8 cellular contexts compared by ENCODE assay signal in the genomic region with DNA sequence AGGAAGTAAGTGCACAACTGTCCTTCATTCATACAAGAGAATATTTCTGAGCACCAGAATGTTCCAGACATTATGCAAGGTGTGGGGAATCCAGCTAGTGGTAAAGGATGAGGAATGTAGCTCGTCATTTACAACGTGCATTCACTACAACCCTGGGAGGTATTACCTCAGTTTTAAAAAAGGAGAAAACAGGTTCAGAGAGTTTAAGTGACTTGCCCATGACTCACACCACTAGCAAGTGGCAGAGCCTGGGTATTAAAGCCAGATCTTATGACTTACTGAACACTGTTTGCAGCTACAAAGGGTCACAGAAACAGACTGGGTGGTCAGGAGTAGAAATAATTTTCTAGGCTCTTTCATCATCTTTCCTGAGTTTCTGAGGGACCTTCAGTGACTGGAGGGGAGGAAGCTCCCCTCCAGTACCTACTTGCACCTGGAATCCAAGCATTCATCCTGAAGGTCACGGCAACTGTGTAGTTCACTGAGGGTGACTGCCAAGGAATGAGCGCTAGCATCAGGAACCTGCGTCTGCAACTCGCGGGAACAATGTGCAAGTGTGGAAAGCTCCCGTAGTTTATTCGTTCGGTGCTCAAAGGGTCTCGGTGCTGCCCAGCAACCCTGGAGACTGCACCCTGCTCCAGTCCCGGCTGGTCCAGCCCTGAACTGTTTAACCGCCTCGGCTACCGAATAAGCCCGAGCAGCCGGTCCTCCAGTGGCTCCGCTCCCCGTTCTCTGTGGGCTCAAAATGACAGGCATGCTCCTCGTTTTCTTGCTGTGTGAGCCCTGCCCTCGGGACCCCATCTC. TPM values are rescaled to one million over a fixed set of nuclear protein-coding genes. Genes with fewer than 3 reads are reported as not detected.
DNase-seq lines count a peak whose midpoint lies in the region; ATAC-seq, FAIRE-seq and TF ChIP-seq lines count a peak whose summit lies in the region.

No MANE protein-coding gene starts in this region.

- H3K9ac ChIP-seq in SU-DHL-6 (ENCODE audit: low read length): peak overlapping the region; percentile 84

- no peaks in the 10 kb centered on the region for H3K9me3 ChIP-seq in SU-DHL-6 (ENCODE audit: insufficient read depth, low read length)
- H3K9me3 ChIP-seq in pancreas: no peaks in the 10 kb centered on the region

- TF ChIP-seq CTCF in SU-DHL-6 (IDR thresholded peaks at IDR 0.05; ENCODE audit: insufficient read depth, low read length, poor library complexity, severe bottlenecking) (no peak), fibroblast of villous mesenchyme (IDR thresholded peaks at IDR 0.05; ENCODE audit: insufficient read depth, low read depth, low read length) (no peak), pancreas (IDR thresholded peaks at IDR 0.05) (no peak)

- H3K79me2 ChIP-seq in SU-DHL-6 (ENCODE audit: insufficient read depth, low read length): peaks cover 8% of the 10 kb centered on the region

- no peaks in the 10 kb centered on the region for H3K9me2 ChIP-seq in SU-DHL-6 (replicated peaks; ENCODE audit: insufficient read depth, low read length)

- H3K27me3 ChIP-seq in SU-DHL-6 (ENCODE audit: low read length): no peaks in the 10 kb centered on the region
- H3K27me3 ChIP-seq in pancreas: no peaks in the 10 kb centered on the region

- no peak for FAIRE-seq in pancreas (lab: Jason Lieb, UNC)

- peaks cover 5% of the 10 kb centered on the region; the same call in 1 of the 2 replicates for H3F3A ChIP-seq in SU-DHL-6 (ENCODE audit: insufficient read depth)

- H3K4me3 ChIP-seq in SU-DHL-6 (ENCODE audit: insufficient read depth, low read length, poor library complexity, severe bottlenecking) (peak overlapping the region; percentile 95), fibroblast of villous mesenchyme (ENCODE audit: low read depth, low read length) (peak overlapping the region; percentile 80), pancreas (peak overlapping the region; percentile 63 to 85 (median 77))

- peaks cover 6% of the 10 kb centered on the region for H3K36me3 ChIP-seq in SU-DHL-6 (ENCODE audit: low read length)
- H3K36me3 ChIP-seq in pancreas: peaks cover 0 to 3% (median 2%) of the 10 kb centered on the region in 3 donors

- peaks cover 0 to 17% (median 4%) of the 10 kb centered on the region in 3 donors for H3K4me1 ChIP-seq in pancreas

- H4K20me1 ChIP-seq in SU-DHL-6 (ENCODE audit: low read depth, low read length): no peaks in the 10 kb centered on the region

- intact Hi-C loops in pancreas (cut with DNase I): no loop called here

- peak; percentile 98 for DNase-seq in ACHN
- DNase-seq in fibroblast of villous mesenchyme (ENCODE audit: low read depth): peak; percentile 86
- peak in 1 of 6 donors; percentile 62 for DNase-seq in pancreas
- DNase-seq in NCI-H446 treated with DMSO at 0.1 percent for 48 hours (lab: John Stamatoyannopoulos, UW): no peak

- ATAC-seq in GM18511 (IDR thresholded peaks at IDR 0.05; ENCODE audit: unreplicated experiment): peak; percentile 31
- peak; percentile 16 for ATAC-seq in HG03135 (IDR thresholded peaks at IDR 0.05; ENCODE audit: unreplicated experiment)
- peak; percentile 51 to 71 (median 68) for ATAC-seq in pancreas
- ATAC-seq in GM18873 (IDR thresholded peaks at IDR 0.05; ENCODE audit: low FRiP score, unreplicated experiment): no peak

- in situ Hi-C loops in ACHN (cut with HindIII; ENCODE audit: low pct_ligation_motif_present, low pct_unique_long_range_greater_than_20kb, low sequenced_read_pairs): no loop called here

- H3K27ac ChIP-seq in SU-DHL-6 (ENCODE audit: low read depth, low read length): no peak overlapping the region
- H3K27ac ChIP-seq in pancreas: peak overlapping the region; percentile 16 to 77 (median 48)

- peak overlapping the region; percentile 92 for H3K4me2 ChIP-seq in SU-DHL-6 (ENCODE audit: low read depth, low read length, poor library complexity, severe bottlenecking)

- 2 to 4% methylated on average over 19 to 21 of the region's 21 CpGs for WGBS in pancreas, 2 donors

- H2AFZ ChIP-seq in SU-DHL-6 (ENCODE audit: low read depth, low read length, severe bottlenecking): peak overlapping the region; percentile 97

RNA-seq across cellular contexts. Expression of a gene that starts 0.6 kb away (rescaled TPM):
- total RNA-seq in fibroblast of villous mesenchyme: 1.3 and 1.9 TPM in 2 replicates
- total RNA-seq in pancreas: 1 to 10 TPM; 1.1 to 3.1 (median 1.8) TPM
- polyA plus RNA-seq in pancreas: 1 to 10 TPM; 1.6 to 2.0 TPM

RNA-seq across cellular contexts. Expression of a gene that starts 0.7 kb away (rescaled TPM):
- 34.5 and 35.0 TPM in 2 replicates for total RNA-seq in fibroblast of villous mesenchyme
- 10 to 100 TPM in 5 of 6 donors, 1 to 10 TPM in 1; 8.2 to 17.0 (median 12.0) TPM for total RNA-seq in pancreas
- 10 to 100 TPM in 1 of 2 donors, 1 to 10 TPM in 1; 7.9 to 15.5 TPM for polyA plus RNA-seq in pancreas

RNA-seq across cellular contexts. Expression of a gene that starts 35.2 kb away (rescaled TPM):
- 36.1 and 38.4 TPM in 2 replicates for total RNA-seq in fibroblast of villous mesenchyme
- total RNA-seq in pancreas: 10 to 100 TPM in 3 of 6 donors, 1 to 10 TPM in 3; 8.0 to 18.1 (median 9.9) TPM
- polyA plus RNA-seq in pancreas: 10 to 100 TPM; 22.5 to 32.4 TPM

RNA-seq across cellular contexts. Expression of a gene that starts 35.5 kb away (rescaled TPM):
- total RNA-seq in fibroblast of villous mesenchyme (28.7 and 31.1 TPM in 2 replicates), pancreas (10 to 100 TPM in 1 of 6 donors, 1 to 10 TPM in 5; 5.1 to 12.1 (median 8.1) TPM)
- 10 to 100 TPM in 1 of 2 donors, 1 to 10 TPM in 1; 7.7 to 12.6 TPM for polyA plus RNA-seq in pancreas

RNA-seq across cellular contexts. Expression of a gene that starts 45.3 kb away (rescaled TPM):
- total RNA-seq in fibroblast of villous mesenchyme (23.2 and 33.2 TPM in 2 replicates), pancreas (10 to 100 TPM in 3 of 6 donors, 1 to 10 TPM in 3; 6.8 to 20.5 (median 10.0) TPM)
- polyA plus RNA-seq in pancreas: 10 to 100 TPM in 1 of 2 donors, 1 to 10 TPM in 1; 6.1 to 13.7 TPM
